Comparison of ENCODE assay signal across 1 cellular context in the genomic region with DNA sequence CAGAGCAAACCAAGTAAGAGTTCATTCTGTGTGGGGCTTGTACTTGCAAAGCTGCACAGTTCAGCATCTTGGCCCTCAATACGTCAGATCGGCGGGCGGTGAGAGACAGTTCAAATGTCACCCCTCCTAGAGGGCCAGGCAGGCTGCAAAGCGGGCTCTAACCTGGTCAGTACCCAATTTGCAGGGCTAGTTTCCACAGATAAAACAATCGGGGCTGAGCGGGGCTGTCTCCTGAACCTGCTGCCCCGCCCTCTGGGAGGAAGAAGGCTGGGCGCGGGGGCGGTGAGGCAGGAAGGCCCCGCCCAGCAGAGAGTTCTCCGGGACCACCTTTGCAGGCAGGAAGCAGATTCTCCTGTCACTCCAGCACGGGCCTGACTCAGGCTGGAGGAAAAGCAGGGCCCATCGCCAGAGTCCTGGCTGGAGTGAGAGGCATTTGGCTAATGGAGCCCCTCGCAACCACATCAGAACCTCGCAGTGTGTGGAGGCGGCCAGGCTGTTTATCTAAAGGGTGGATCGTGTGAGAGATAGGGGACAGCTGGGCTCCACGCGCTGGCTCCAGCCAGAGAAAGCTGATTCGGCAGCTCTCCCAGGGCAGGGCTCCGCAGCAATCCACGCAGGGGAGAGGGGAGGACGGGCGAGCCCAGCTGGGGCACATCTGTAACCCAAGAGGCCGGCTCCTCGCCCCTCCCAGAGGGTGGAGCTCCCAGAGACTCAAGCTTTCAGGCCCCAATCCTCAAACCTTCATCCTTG.
TF ChIP-seq lines count a peak whose summit lies in the region.

No MANE protein-coding gene starts in this region.

TF ChIP-seq in K562, 482 proteins besides CTCF, POLR2A, EP300 and RAD21 (continued from another document and continues in another):
- TF ChIP-seq, protein P1, sequence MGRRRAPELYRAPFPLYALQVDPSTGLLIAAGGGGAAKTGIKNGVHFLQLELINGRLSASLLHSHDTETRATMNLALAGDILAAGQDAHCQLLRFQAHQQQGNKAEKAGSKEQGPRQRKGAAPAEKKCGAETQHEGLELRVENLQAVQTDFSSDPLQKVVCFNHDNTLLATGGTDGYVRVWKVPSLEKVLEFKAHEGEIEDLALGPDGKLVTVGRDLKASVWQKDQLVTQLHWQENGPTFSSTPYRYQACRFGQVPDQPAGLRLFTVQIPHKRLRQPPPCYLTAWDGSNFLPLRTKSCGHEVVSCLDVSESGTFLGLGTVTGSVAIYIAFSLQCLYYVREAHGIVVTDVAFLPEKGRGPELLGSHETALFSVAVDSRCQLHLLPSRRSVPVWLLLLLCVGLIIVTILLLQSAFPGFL (CRISPR knock-in tag; IDR thresholded peaks at IDR 0.05), result no peak
- peak in 1 of 2 experiments; percentile 61; a peak in 3 of 4 replicates for TF ChIP-seq MAZ (CRISPR knock-in tag; conservative IDR thresholded peaks at IDR 0.05 in 1 of 2, IDR thresholded peaks at IDR 0.05 in 1 of 2)
- TF ChIP-seq DACH1 (IDR thresholded peaks at IDR 0.05; ENCODE audit: partially characterized antibody), result peak; percentile 35
- peak; percentile 66; the same call in 1 of the 2 replicates for TF ChIP-seq DPF2 (IDR thresholded peaks at IDR 0.05)
- TF ChIP-seq ZNF263 (CRISPR knock-in tag; IDR thresholded peaks at IDR 0.05; ENCODE audit: borderline replicate concordance), result no peak
- TF ChIP-seq MEF2D (tag; conservative IDR thresholded peaks at IDR 0.05; ENCODE audit: low read depth), result no peak
- TF ChIP-seq THRA (IDR thresholded peaks at IDR 0.05), result no peak
- TF ChIP-seq EHMT2 (IDR thresholded peaks at IDR 0.05), result no peak
- no peak for TF ChIP-seq TCF15 (CRISPR knock-in tag; IDR thresholded peaks at IDR 0.05)
- TF ChIP-seq SIRT6 (IDR thresholded peaks at IDR 0.05; ENCODE audit: low read depth, low read length), result no peak
- TF ChIP-seq ZFP1 (CRISPR knock-in tag; IDR thresholded peaks at IDR 0.05), result no peak
- TF ChIP-seq HMBOX1 (IDR thresholded peaks at IDR 0.05), result peak; percentile 22; the same call in 1 of the 2 replicates
- no peak for TF ChIP-seq NFXL1 (CRISPR knock-in tag; IDR thresholded peaks at IDR 0.05)
- no peak for TF ChIP-seq STAT5A (IDR thresholded peaks at IDR 0.05; ENCODE audit: borderline replicate concordance, low read length)
- TF ChIP-seq HNRNPK (IDR thresholded peaks at IDR 0.05; ENCODE audit: low read depth, low read length, poor library complexity, severe bottlenecking), result no peak
- TF ChIP-seq TCF3 (CRISPR knock-in tag; IDR thresholded peaks at IDR 0.05), result peak; percentile 64; the same call in 1 of the 2 replicates
- 0 out of 2 replicates have a peak, but pooled peaks have one; percentile 40 for TF ChIP-seq SMARCE1 (IDR thresholded peaks at IDR 0.05)
- TF ChIP-seq, protein P2, sequence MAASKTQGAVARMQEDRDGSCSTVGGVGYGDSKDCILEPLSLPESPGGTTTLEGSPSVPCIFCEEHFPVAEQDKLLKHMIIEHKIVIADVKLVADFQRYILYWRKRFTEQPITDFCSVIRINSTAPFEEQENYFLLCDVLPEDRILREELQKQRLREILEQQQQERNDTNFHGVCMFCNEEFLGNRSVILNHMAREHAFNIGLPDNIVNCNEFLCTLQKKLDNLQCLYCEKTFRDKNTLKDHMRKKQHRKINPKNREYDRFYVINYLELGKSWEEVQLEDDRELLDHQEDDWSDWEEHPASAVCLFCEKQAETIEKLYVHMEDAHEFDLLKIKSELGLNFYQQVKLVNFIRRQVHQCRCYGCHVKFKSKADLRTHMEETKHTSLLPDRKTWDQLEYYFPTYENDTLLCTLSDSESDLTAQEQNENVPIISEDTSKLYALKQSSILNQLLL (CRISPR knock-in tag; IDR thresholded peaks at IDR 0.05; ENCODE audit: borderline replicate concordance), result no peak
- no peak for TF ChIP-seq PYGO2 (tag; IDR thresholded peaks at IDR 0.05)
- peak; percentile 36; the same call in 1 of the 2 replicates for TF ChIP-seq MTA1 (IDR thresholded peaks at IDR 0.05; ENCODE audit: borderline replicate concordance)
- peak; percentile 27; the same call in 1 of the 2 replicates for TF ChIP-seq NCOR1 (IDR thresholded peaks at IDR 0.05)
- TF ChIP-seq MAX (CRISPR knock-in tag; IDR thresholded peaks at IDR 0.05), result no peak
- TF ChIP-seq CTBP1 (IDR thresholded peaks at IDR 0.05; ENCODE audit: borderline replicate concordance), result peak; percentile 75
- TF ChIP-seq HEY1 (CRISPR knock-in tag; IDR thresholded peaks at IDR 0.05; ENCODE audit: borderline replicate concordance), result no peak
- no peak for TF ChIP-seq HIVEP1 (CRISPR knock-in tag; IDR thresholded peaks at IDR 0.05)
- TF ChIP-seq ZNF3 (CRISPR knock-in tag; IDR thresholded peaks at IDR 0.05), result no peak
- TF ChIP-seq, protein P3, sequence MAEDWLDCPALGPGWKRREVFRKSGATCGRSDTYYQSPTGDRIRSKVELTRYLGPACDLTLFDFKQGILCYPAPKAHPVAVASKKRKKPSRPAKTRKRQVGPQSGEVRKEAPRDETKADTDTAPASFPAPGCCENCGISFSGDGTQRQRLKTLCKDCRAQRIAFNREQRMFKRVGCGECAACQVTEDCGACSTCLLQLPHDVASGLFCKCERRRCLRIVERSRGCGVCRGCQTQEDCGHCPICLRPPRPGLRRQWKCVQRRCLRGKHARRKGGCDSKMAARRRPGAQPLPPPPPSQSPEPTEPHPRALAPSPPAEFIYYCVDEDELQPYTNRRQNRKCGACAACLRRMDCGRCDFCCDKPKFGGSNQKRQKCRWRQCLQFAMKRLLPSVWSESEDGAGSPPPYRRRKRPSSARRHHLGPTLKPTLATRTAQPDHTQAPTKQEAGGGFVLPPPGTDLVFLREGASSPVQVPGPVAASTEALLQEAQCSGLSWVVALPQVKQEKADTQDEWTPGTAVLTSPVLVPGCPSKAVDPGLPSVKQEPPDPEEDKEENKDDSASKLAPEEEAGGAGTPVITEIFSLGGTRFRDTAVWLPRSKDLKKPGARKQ (CRISPR knock-in tag; IDR thresholded peaks at IDR 0.05), result no peak
- TF ChIP-seq ZNF41 (CRISPR knock-in tag; conservative IDR thresholded peaks at IDR 0.05), result no peak
- TF ChIP-seq ZBTB1 (CRISPR knock-in tag; IDR thresholded peaks at IDR 0.05; ENCODE audit: borderline replicate concordance, low read depth), result no peak
- TF ChIP-seq PURB (CRISPR knock-in tag; IDR thresholded peaks at IDR 0.05; ENCODE audit: low read depth), result no peak
- no peak for TF ChIP-seq RBM22 (IDR thresholded peaks at IDR 0.05; ENCODE audit: low read depth, low read length, poor library complexity, severe bottlenecking)
- no peak for TF ChIP-seq NFATC3 (IDR thresholded peaks at IDR 0.05)
- no peak for TF ChIP-seq SNRNP70 (optimal IDR thresholded peaks at IDR 0.05; ENCODE audit: low read depth, low read length)
- TF ChIP-seq ZNF717 (CRISPR knock-in tag; IDR thresholded peaks at IDR 0.05), result no peak
- no peak for TF ChIP-seq GTF2E2 (tag; IDR thresholded peaks at IDR 0.05)
- no peak for TF ChIP-seq NR2F6 (CRISPR knock-in tag; IDR thresholded peaks at IDR 0.05)
- no peak for TF ChIP-seq DEAF1 (CRISPR knock-in tag; IDR thresholded peaks at IDR 0.05)
- TF ChIP-seq HMGXB4 (CRISPR knock-in tag; IDR thresholded peaks at IDR 0.05), result no peak
- TF ChIP-seq CBX8 (IDR thresholded peaks at IDR 0.05; ENCODE audit: borderline replicate concordance, extremely low read depth, low read depth, low read length, poor library complexity, severe bottlenecking), result no peak
- TF ChIP-seq SIN3B (IDR thresholded peaks at IDR 0.05; ENCODE audit: low read depth), result no peak
- no peak for TF ChIP-seq NONO (IDR thresholded peaks at IDR 0.05; ENCODE audit: low read depth in 2 of 2, low read length in 1 of 2)
- no peak for TF ChIP-seq BMI1 (IDR thresholded peaks at IDR 0.05; ENCODE audit: low read length)
- TF ChIP-seq, protein P4, sequence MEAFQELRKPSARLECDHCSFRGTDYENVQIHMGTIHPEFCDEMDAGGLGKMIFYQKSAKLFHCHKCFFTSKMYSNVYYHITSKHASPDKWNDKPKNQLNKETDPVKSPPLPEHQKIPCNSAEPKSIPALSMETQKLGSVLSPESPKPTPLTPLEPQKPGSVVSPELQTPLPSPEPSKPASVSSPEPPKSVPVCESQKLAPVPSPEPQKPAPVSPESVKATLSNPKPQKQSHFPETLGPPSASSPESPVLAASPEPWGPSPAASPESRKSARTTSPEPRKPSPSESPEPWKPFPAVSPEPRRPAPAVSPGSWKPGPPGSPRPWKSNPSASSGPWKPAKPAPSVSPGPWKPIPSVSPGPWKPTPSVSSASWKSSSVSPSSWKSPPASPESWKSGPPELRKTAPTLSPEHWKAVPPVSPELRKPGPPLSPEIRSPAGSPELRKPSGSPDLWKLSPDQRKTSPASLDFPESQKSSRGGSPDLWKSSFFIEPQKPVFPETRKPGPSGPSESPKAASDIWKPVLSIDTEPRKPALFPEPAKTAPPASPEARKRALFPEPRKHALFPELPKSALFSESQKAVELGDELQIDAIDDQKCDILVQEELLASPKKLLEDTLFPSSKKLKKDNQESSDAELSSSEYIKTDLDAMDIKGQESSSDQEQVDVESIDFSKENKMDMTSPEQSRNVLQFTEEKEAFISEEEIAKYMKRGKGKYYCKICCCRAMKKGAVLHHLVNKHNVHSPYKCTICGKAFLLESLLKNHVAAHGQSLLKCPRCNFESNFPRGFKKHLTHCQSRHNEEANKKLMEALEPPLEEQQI (IDR thresholded peaks at IDR 0.05), result no peak
- TF ChIP-seq COPS2 (conservative IDR thresholded peaks at IDR 0.05), result no peak
- no peak for TF ChIP-seq POU5F1 (IDR thresholded peaks at IDR 0.05; ENCODE audit: borderline replicate concordance, low read depth, low read length, partially characterized antibody)
- no peak for TF ChIP-seq ZBED1 (IDR thresholded peaks at IDR 0.05)
- no peak for TF ChIP-seq CBX2 (IDR thresholded peaks at IDR 0.05; ENCODE audit: insufficient read depth, low read length, poor library complexity, severe bottlenecking)
